In the genomic region with DNA sequence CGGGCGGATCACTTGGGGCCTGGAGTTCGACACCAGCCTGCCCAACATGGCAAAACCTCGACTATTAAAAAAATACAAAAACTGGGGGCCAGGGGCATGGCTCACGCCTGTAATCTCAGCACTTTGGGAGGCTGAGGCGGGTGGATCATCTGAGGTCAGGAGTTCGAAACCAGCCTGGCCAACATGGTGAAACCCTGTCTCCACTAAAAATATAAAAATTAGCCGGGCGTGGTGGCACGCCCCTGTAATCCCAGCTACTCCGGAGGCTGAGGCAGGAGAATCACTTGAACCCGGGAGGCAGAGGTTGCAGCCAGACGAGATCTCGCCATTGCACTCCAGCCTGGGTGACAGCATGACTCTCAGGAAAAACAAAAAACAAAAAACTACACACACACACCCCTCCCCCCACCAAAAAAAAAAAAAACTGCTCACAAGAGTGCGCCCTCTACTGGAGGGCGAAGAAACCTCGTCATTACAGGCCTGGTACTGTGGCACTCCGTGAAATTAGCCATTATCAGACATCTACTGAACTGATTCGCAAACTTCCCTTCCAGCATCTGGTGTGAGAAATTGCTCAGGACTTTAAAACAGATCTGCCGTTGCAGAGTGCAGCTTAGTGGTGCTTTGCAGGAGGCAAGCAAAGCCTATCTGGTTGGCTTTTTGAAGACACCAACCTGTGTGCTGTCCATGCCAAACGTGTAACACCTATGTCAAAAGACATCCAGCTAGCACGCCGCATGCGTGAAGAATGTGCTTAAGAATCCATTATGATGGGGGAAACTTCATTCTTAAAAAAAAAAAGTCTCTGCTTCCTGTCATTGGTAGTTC, we compare ENCODE assay signal across 8 cellular contexts. TPM values are rescaled to one million over a fixed set of nuclear protein-coding genes. Genes with fewer than 3 reads are reported as not detected.
DNase-seq lines count a peak whose midpoint lies in the region; ATAC-seq and TF ChIP-seq lines count a peak whose summit lies in the region.

No MANE protein-coding gene starts in this region.

- H3K4me3 ChIP-seq in breast epithelium, result no peak overlapping the region

- no peaks in the 10 kb centered on the region for H3K36me3 ChIP-seq in breast epithelium

- H3K27ac ChIP-seq in VCaP (no peak overlapping the region; the same call in 1 of the 2 replicates), breast epithelium (peak overlapping the region in 1 of 2 donors; percentile 34)

- no peaks in the 10 kb centered on the region for H3K27me3 ChIP-seq in breast epithelium

- DNase-seq in ACHN (peak; percentile 55), NCI-H2029 (lab: John Stamatoyannopoulos, UW) (peak; percentile 99), breast epithelium (ENCODE audit: low spot score in 2 of 2) (peak in 1 of 2 donors; percentile 23), kidney glomerular epithelial cell (lab: John Stamatoyannopoulos, UW) (peak; percentile 35), GOT3 (lab: John Stamatoyannopoulos, UW) (no peak)
- DNase-seq in stimulated activated CD4-positive, alpha-beta T cell treated with anti-CD3 and anti-CD28 coated beads, Interleukin-4, amount 100 ng/mL, for 48 hours (ENCODE audit: low read depth in 2 of 2), result peak; percentile 27 to 34

- intact Hi-C loops in breast epithelium (cut with DNase I; ENCODE audit: low total_unique reads), result no loop called here

- in situ Hi-C loops in ACHN (cut with HindIII; ENCODE audit: low pct_ligation_motif_present, low pct_unique_long_range_greater_than_20kb, low sequenced_read_pairs), result no loop called here

- no peak for TF ChIP-seq POLR2A in breast epithelium (IDR thresholded peaks at IDR 0.05)

- H3K4me1 ChIP-seq in breast epithelium, result peaks cover under 1 to 6% of the 10 kb centered on the region in 2 donors

- no peaks in the 10 kb centered on the region for H3K9me3 ChIP-seq in breast epithelium

- peak; percentile 56 for ATAC-seq in GM18502 (IDR thresholded peaks at IDR 0.05; ENCODE audit: poor library complexity, unreplicated experiment)

- TF ChIP-seq CTCF in VCaP (conservative IDR thresholded peaks at IDR 0.05), result peak; percentile 92
- TF ChIP-seq CTCF in breast epithelium (IDR thresholded peaks at IDR 0.05), result peak; percentile 58 to 85 (median 67)

RNA-seq across cellular contexts. Expression of a gene that starts 7.7 kb away (rescaled TPM):
- 10 to 100 TPM in 1 of 3 donors, 1 to 10 TPM in 2; 8.2 to 11.6 (median 9.4) TPM for total RNA-seq in breast epithelium

RNA-seq across cellular contexts. Expression of a gene that starts 9.0 kb away (rescaled TPM):
- total RNA-seq in breast epithelium, result 10 to 100 TPM; 10.8 to 15.4 (median 12.0) TPM

RNA-seq across cellular contexts. Expression of a gene that starts 11.7 kb away (rescaled TPM):
- total RNA-seq in breast epithelium, result 10 to 100 TPM; 28.8 to 55.5 (median 48.2) TPM

RNA-seq across cellular contexts. Expression of a gene that starts 26.3 kb away (rescaled TPM):
- 10 to 100 TPM; 45.9 to 87.2 (median 74.1) TPM for total RNA-seq in breast epithelium

RNA-seq across cellular contexts. Expression of a gene that starts 57.2 kb away (rescaled TPM):
- not detected for total RNA-seq in breast epithelium
